Comparison of ENCODE assay signal across 27 cellular contexts in the genomic region with DNA sequence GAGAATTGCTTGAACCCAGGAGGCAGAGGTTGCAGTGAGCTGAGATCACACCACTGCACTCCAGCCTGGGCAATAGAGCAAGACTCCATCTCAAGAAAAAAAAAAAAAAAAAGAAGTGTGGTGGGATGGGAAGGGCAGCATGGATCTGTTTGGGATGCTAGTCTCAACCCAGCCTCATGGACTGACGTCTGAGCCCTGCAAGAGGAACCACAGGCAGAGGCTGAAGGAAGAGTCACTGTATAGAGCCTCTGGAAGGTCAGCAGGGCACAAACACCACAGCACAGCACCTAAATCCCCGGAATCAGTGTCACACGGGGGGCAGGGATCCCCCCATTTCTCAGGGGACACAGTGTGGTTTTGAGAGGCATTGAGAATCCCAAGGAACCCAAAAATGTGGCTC. TPM values are rescaled to one million over a fixed set of nuclear protein-coding genes. Genes with fewer than 3 reads are reported as not detected.
"Had no signal": no experiment of that assay in that cellular context is flagged by ENCODE, and none has a peak within 500 bp of the region (broad histone marks: within the 10 kb centered on the region; RNA-seq: fewer than 3 reads in every experiment).

No MANE protein-coding gene starts in this region.

- DNase-seq: activated CD4-positive, CD25-positive, alpha-beta regulatory T cell; activated CD8-positive, alpha-beta memory T cell treated with anti-CD3 and anti-CD28 coated beads, Interleukin-2, amount 50 U/mL, for 4 hours; activated CD8-positive, alpha-beta T cell treated with anti-CD3 and anti-CD28 coated beads for 36 hours; activated naive CD4-positive, alpha-beta T cell treated with anti-CD3 and anti-CD28 coated beads, Interleukin-2, amount 50 U/mL, for 16 hours; activated naive CD8-positive, alpha-beta T cell treated with anti-CD3 and anti-CD28 coated beads, Interleukin-2, amount 10 ng/mL, durations not matched to agents 7 days and 5 days; adrenal gland; anterior cingulate cortex; central memory CD4-positive, alpha-beta T cell; Kasumi-1; NCI-H1048; NCI-H146; NCI-H2029; NCI-H2107; NCI-H2171 treated with DMSO at 0.1 percent for 48 hours; NCI-H345; NCI-H510A; NCI-H526 treated with DMSO at 0.1 percent for 48 hours; NCI-H82; T-cell; T-helper 2 cell; T1000 had no signal

- H3K9me3 ChIP-seq: adrenal gland had no signal

- H3K27ac ChIP-seq: adrenal gland, SK-N-MC, VCaP had no signal

- H3K36me3 ChIP-seq: adrenal gland had no signal

- H3K27me3 ChIP-seq: adrenal gland had no signal

- FAIRE-seq: bronchial epithelial cell had no signal

- H3K4me3 ChIP-seq: adrenal gland, SK-N-MC had no signal

- H3K4me1 ChIP-seq: adrenal gland had no signal

- ATAC-seq: activated CD8-positive, alpha-beta T cell treated with anti-CD3 and anti-CD28 coated beads for 36 hours; T-cell had no signal

RNA-seq across cellular contexts. Expression of gene CXCL16, which starts 10.9 kb away (rescaled TPM):
- total RNA-seq: OCI-LY7 had no signal

RNA-seq across cellular contexts. Expression of gene ZMYND15, which starts 11.0 kb away (rescaled TPM):
- total RNA-seq: activated CD8-positive, alpha-beta T cell treated with anti-CD3 and anti-CD28 coated beads for 36 hours; OCI-LY7; RPMI7951 had no signal

RNA-seq across cellular contexts. Expression of gene TM4SF5, which starts 21.1 kb away (rescaled TPM):
- total RNA-seq: activated CD8-positive, alpha-beta T cell treated with anti-CD3 and anti-CD28 coated beads for 36 hours; activated naive CD8-positive, alpha-beta T cell treated with anti-CD3 and anti-CD28 coated beads, Interleukin-2, amount 10 ng/mL, durations not matched to agents 7 days and 5 days; bronchial epithelial cell; chondrocyte; OCI-LY7; RPMI7951; T-cell had no signal

RNA-seq across cellular contexts. Expression of gene VMO1, which starts 35.6 kb away (rescaled TPM):
- total RNA-seq: activated CD8-positive, alpha-beta T cell treated with anti-CD3 and anti-CD28 coated beads for 36 hours; activated naive CD8-positive, alpha-beta T cell treated with anti-CD3 and anti-CD28 coated beads, Interleukin-2, amount 10 ng/mL, durations not matched to agents 7 days and 5 days; bronchial epithelial cell; OCI-LY7 had no signal
